ENCODE assay signal across 9 cellular contexts in the genomic region with DNA sequence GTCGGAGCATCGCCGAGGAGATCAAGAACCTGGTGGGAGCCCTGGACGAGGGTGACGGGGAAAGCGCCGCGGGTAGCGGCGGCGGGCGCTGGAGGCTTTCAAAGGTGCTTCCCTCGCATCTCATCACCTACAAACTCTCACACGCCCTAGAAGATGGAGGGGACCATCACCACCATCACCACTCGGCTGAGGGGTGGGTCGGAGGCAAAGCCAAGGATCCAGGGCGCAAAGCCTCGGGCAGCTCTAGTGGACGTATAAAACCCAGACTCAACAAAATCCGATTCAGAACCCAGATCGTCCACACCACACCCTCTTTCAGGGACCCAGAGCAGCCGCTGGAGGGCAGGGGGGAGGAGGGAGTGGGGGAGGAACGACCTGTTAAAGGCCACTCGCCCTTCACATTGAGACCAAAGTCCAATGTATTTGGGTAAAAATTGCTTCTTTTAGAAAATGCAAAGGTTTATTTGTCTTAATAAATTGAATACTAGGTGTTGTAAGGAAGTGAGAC. TPM values are rescaled to one million over a fixed set of nuclear protein-coding genes. Genes with fewer than 3 reads are reported as not detected.
DNase-seq lines count a peak whose midpoint lies in the region; ATAC-seq and TF ChIP-seq lines count a peak whose summit lies in the region.
"Had no signal": no experiment of that assay in that cellular context is flagged by ENCODE, and none has a peak within 500 bp of the region (broad histone marks: within the 10 kb centered on the region; RNA-seq: fewer than 3 reads in every experiment).

No MANE protein-coding gene starts in this region.

- no peak for TF ChIP-seq EP300 in upper lobe of left lung (IDR thresholded peaks at IDR 0.05)

- POLR2A ChIA-PET in activated naive CD8-positive, alpha-beta T cell treated with anti-CD3 and anti-CD28 coated beads, Interleukin-2, amount 10 ng/mL, durations not matched to agents 7 days and 5 days (lab: Charles Lee), result no interaction called here

- intact Hi-C loops in colonic mucosa (cut with DNase I), result no loop called here

- peaks cover 69% of the 10 kb centered on the region for H3K27me3 Mint-ChIP-seq in activated naive CD8-positive, alpha-beta T cell treated with anti-CD3 and anti-CD28 coated beads, Interleukin-2, amount 10 ng/mL, durations not matched to agents 7 days and 5 days
- peaks cover 71% of the 10 kb centered on the region for H3K27me3 Mint-ChIP-seq in activated naive CD8-positive, alpha-beta T cell treated with anti-CD3 and anti-CD28 coated beads, Interleukin-2, amount 50 U/mL, for 24 hours

- peak overlapping the region; percentile 95 for H3K18ac ChIP-seq in mesendoderm (ENCODE audit: low read length)

- H3K79me1 ChIP-seq in mesendoderm (ENCODE audit: low read length), result peaks cover 12% of the 10 kb centered on the region

- peaks cover 2% of the 10 kb centered on the region for H3K36me3 Mint-ChIP-seq in activated naive CD8-positive, alpha-beta T cell treated with anti-CD3 and anti-CD28 coated beads, Interleukin-2, amount 10 ng/mL, durations not matched to agents 7 days and 5 days
- H3K36me3 Mint-ChIP-seq in activated naive CD8-positive, alpha-beta T cell treated with anti-CD3 and anti-CD28 coated beads, Interleukin-2, amount 50 U/mL, for 24 hours (ENCODE audit: low read depth), result peaks cover 6% of the 10 kb centered on the region

- TF ChIP-seq CTCF in colonic mucosa (IDR thresholded peaks at IDR 0.05) (no peak), upper lobe of left lung (IDR thresholded peaks at IDR 0.05) (no peak)

- no peak overlapping the region for H3K27ac Mint-ChIP-seq in activated naive CD8-positive, alpha-beta T cell treated with anti-CD3 and anti-CD28 coated beads, Interleukin-2, amount 10 ng/mL, durations not matched to agents 7 days and 5 days
- H3K27ac Mint-ChIP-seq in activated naive CD8-positive, alpha-beta T cell treated with anti-CD3 and anti-CD28 coated beads, Interleukin-2, amount 50 U/mL, for 24 hours, result no peak overlapping the region

- no CpG with 5 or more reads among the region's 24 CpGs for WGBS in mesendoderm (ENCODE audit: extremely low coverage, insufficient coverage, low lambda C conversion rate)
- 58 to 65% methylated on average over 10 to 24 of the region's 24 CpGs for WGBS in upper lobe of left lung, 2 donors

- peak overlapping the region; percentile 94 for H3K27ac ChIP-seq in colonic mucosa
- no peak overlapping the region for H3K27ac ChIP-seq in mesendoderm (ENCODE audit: low read depth, low read length)
- H3K27ac ChIP-seq in upper lobe of left lung, result peak overlapping the region in 1 of 4 donors; percentile 96

- H3K56ac ChIP-seq in mesendoderm (ENCODE audit: low read length), result peak overlapping the region; percentile 98

- no peak for TF ChIP-seq POLR2A in upper lobe of left lung (IDR thresholded peaks at IDR 0.05)

- H3K4ac ChIP-seq in mesendoderm (ENCODE audit: low read depth, low read length), result peak overlapping the region; percentile 87

- H2BK15ac ChIP-seq in mesendoderm (replicated peaks; ENCODE audit: low read depth), result no peak overlapping the region

- H3K36me3 ChIP-seq in colonic mucosa (no peaks in the 10 kb centered on the region), mesendoderm (ENCODE audit: control insufficient read depth, insufficient read depth, low read length) (no peaks in the 10 kb centered on the region), upper lobe of left lung (no peaks in the 10 kb centered on the region)

- H4K8ac ChIP-seq in mesendoderm (ENCODE audit: low read depth, low read length), result no peak overlapping the region

- H4K5ac ChIP-seq in mesendoderm (ENCODE audit: low read length), result no peak overlapping the region

- H3K79me2 ChIP-seq in mesendoderm (ENCODE audit: control insufficient read depth, insufficient read depth, low read length), result peaks cover 47% of the 10 kb centered on the region

- no peak overlapping the region for H2AK5ac ChIP-seq in mesendoderm (ENCODE audit: low read length)

- peak overlapping the region; percentile 64 for H3K4me2 ChIP-seq in mesendoderm (ENCODE audit: low read length)

- H3K27me3 ChIP-seq in colonic mucosa (no peaks in the 10 kb centered on the region), mesendoderm (ENCODE audit: insufficient read depth, low read length, poor library complexity) (no peaks in the 10 kb centered on the region), upper lobe of left lung (peaks cover 0 to 14% (median 0%) of the 10 kb centered on the region in 4 donors)

- H3K9ac ChIP-seq in colonic mucosa (ENCODE audit: low read depth in 2 of 2, low read length in 2 of 2), result peak overlapping the region; percentile 85 to 89
- H3K9ac ChIP-seq in mesendoderm (ENCODE audit: low read length), result peak overlapping the region; percentile 97

- H3K4me1 ChIP-seq in colonic mucosa (peaks cover 3% of the 10 kb centered on the region), mesendoderm (ENCODE audit: control insufficient read depth, low read depth, low read length) (peaks cover 5% of the 10 kb centered on the region), upper lobe of left lung (peaks cover 20 to 48% (median 25%) of the 10 kb centered on the region in 4 donors)

- H3K9me3 Mint-ChIP-seq in activated naive CD8-positive, alpha-beta T cell treated with anti-CD3 and anti-CD28 coated beads, Interleukin-2, amount 10 ng/mL, durations not matched to agents 7 days and 5 days, result no peaks in the 10 kb centered on the region
- H3K9me3 Mint-ChIP-seq in activated naive CD8-positive, alpha-beta T cell treated with anti-CD3 and anti-CD28 coated beads, Interleukin-2, amount 50 U/mL, for 24 hours, result no peaks in the 10 kb centered on the region

- H3K9me3 ChIP-seq in colonic mucosa (no peaks in the 10 kb centered on the region), upper lobe of left lung (no peaks in the 10 kb centered on the region)

- H2BK120ac ChIP-seq in mesendoderm (ENCODE audit: low read depth, low read length), result no peak overlapping the region

- H3K23ac ChIP-seq in mesendoderm (ENCODE audit: low read length), result no peak overlapping the region

- no peak for ATAC-seq in activated naive CD8-positive, alpha-beta T cell treated with anti-CD3 and anti-CD28 coated beads, Interleukin-2, amount 10 ng/mL, durations not matched to agents 7 days and 5 days (ENCODE audit: low read depth)
- ATAC-seq in activated naive CD8-positive, alpha-beta T cell treated with anti-CD3 and anti-CD28 coated beads, Interleukin-2, amount 50 U/mL, for 24 hours, result no peak
- ATAC-seq in upper lobe of left lung (ENCODE audit: low FRiP score in 2 of 2), result no peak
- no peak for ATAC-seq in HG03196 (IDR thresholded peaks at IDR 0.05; ENCODE audit: unreplicated experiment)
- no peak for ATAC-seq in GM21576 (IDR thresholded peaks at IDR 0.05; ENCODE audit: unreplicated experiment)
- no peak for ATAC-seq in HG02759 (IDR thresholded peaks at IDR 0.05; ENCODE audit: unreplicated experiment)

- H3K4me3 ChIP-seq in colonic mucosa (peak overlapping the region; percentile 64), mesendoderm (ENCODE audit: low read length) (peak overlapping the region; percentile 63), upper lobe of left lung (peak overlapping the region in 3 of 4 donors; percentile 68 to 81 (median 73))

- peak overlapping the region; percentile 30 for H3K4me3 Mint-ChIP-seq in activated naive CD8-positive, alpha-beta T cell treated with anti-CD3 and anti-CD28 coated beads, Interleukin-2, amount 10 ng/mL, durations not matched to agents 7 days and 5 days
- H3K4me3 Mint-ChIP-seq in activated naive CD8-positive, alpha-beta T cell treated with anti-CD3 and anti-CD28 coated beads, Interleukin-2, amount 50 U/mL, for 24 hours, result no peak overlapping the region

- peaks cover 4% of the 10 kb centered on the region for H3K4me1 Mint-ChIP-seq in activated naive CD8-positive, alpha-beta T cell treated with anti-CD3 and anti-CD28 coated beads, Interleukin-2, amount 10 ng/mL, durations not matched to agents 7 days and 5 days
- H3K4me1 Mint-ChIP-seq in activated naive CD8-positive, alpha-beta T cell treated with anti-CD3 and anti-CD28 coated beads, Interleukin-2, amount 50 U/mL, for 24 hours, result peaks cover 10% of the 10 kb centered on the region

- DNase-seq in activated naive CD8-positive, alpha-beta T cell treated with anti-CD3 and anti-CD28 coated beads, Interleukin-2, amount 10 ng/mL, durations not matched to agents 7 days and 5 days, result no peak
- no peak for DNase-seq in activated naive CD8-positive, alpha-beta T cell treated with anti-CD3 and anti-CD28 coated beads, Interleukin-2, amount 50 U/mL, for 24 hours
- DNase-seq in colonic mucosa (peak; percentile 80), mesendoderm (peak; percentile 83), upper lobe of left lung (peak in 1 of 2 donors; percentile 82)
- DNase-seq: HCEC 1CT had no signal

- no peak overlapping the region for H2BK5ac ChIP-seq in mesendoderm (ENCODE audit: low read length)

RNA-seq across cellular contexts. Expression of gene SOWAHC, which starts 1.5 kb away (rescaled TPM):
- total RNA-seq in activated naive CD8-positive, alpha-beta T cell treated with anti-CD3 and anti-CD28 coated beads, Interleukin-2, amount 10 ng/mL, durations not matched to agents 7 days and 5 days, result under 1 TPM; 0.11 to 0.17 TPM
- total RNA-seq in colonic mucosa, result 10 to 100 TPM; 22.1 to 35.7 TPM
- polyA plus RNA-seq in mesendoderm (2013, experiment 1 of 2), result 35.6 TPM
- 35.7 TPM for polyA plus RNA-seq in mesendoderm (2013, experiment 2 of 2)
- total RNA-seq in upper lobe of left lung, result 10 to 100 TPM; 17.8 to 30.7 (median 24.7) TPM

RNA-seq across cellular contexts. Expression of gene SEPTIN10, which starts 1.9 kb away (rescaled TPM):
- total RNA-seq in activated naive CD8-positive, alpha-beta T cell treated with anti-CD3 and anti-CD28 coated beads, Interleukin-2, amount 10 ng/mL, durations not matched to agents 7 days and 5 days, result under 1 TPM; 0.31 to 0.61 TPM
- total RNA-seq in colonic mucosa, result 10 to 100 TPM; 41.5 to 69.8 TPM
- polyA plus RNA-seq in mesendoderm (2013, experiment 1 of 2), result 77.3 TPM
- polyA plus RNA-seq in mesendoderm (2013, experiment 2 of 2), result 78.7 TPM
- 100 to 1,000 TPM in 1 of 6 donors, 10 to 100 TPM in 5; 60.8 to 135 (median 88.5) TPM for total RNA-seq in upper lobe of left lung

Comparison
In these comparisons a context has a peak if more than half of its experiments do, and no peak if none do; other contexts are left out.
1. DNase-seq: peak in colonic mucosa (single experiment) and mesendoderm (single experiment); none in activated naive CD8-positive, alpha-beta T cell treated with anti-CD3 and anti-CD28 coated beads, Interleukin-2, amount 10 ng/mL, durations not matched to agents 7 days and 5 days (single experiment) and activated naive CD8-positive, alpha-beta T cell treated with anti-CD3 and anti-CD28 coated beads, Interleukin-2, amount 50 U/mL, for 24 hours (single experiment).
2. RNA of gene SOWAHC, which starts 1.5 kb away (total RNA-seq): 22.1 to 35.7 TPM in colonic mucosa and 17.8 to 30.7 TPM in upper lobe of left lung; 0.11 to 0.17 TPM in activated naive CD8-positive, alpha-beta T cell treated with anti-CD3 and anti-CD28 coated beads, Interleukin-2, amount 10 ng/mL, durations not matched to agents 7 days and 5 days; every median in the first group is over 10 times any median in the second.
3. RNA of gene SEPTIN10, which starts 1.9 kb away (total RNA-seq): 60.8 to 135 TPM in upper lobe of left lung and 41.5 to 69.8 TPM in colonic mucosa; 0.31 to 0.61 TPM in activated naive CD8-positive, alpha-beta T cell treated with anti-CD3 and anti-CD28 coated beads, Interleukin-2, amount 10 ng/mL, durations not matched to agents 7 days and 5 days; every median in the first group is over 10 times any median in the second.
4. Peak in every context shown above with its lines, with median percentiles within 50 percentile points of each other: H3K4me3 ChIP-seq.